ENCODE assay signal across 9 cellular contexts in genomic region chr4:24988776-24989175, GRCh38. TPM values are rescaled to one million over a fixed set of nuclear protein-coding genes. Genes with fewer than 3 reads are reported as not detected.
DNase-seq lines count a peak whose midpoint lies in the region; ATAC-seq, FAIRE-seq and TF ChIP-seq lines count a peak whose summit lies in the region.
"Had no signal": no experiment of that assay in that cellular context is flagged by ENCODE, and none has a peak within 500 bp of the region (broad histone marks: within the 10 kb centered on the region; RNA-seq: fewer than 3 reads in every experiment).

No MANE protein-coding gene starts in this region.

- no peaks in the 10 kb centered on the region; the same call in 1 of the 2 replicates for H3K27me3 ChIP-seq in Caco-2 (replicated peaks; ENCODE audit: control insufficient read depth, insufficient read depth, low read length)
- peaks cover 0 to 7% of the 10 kb centered on the region in 2 experiments; a peak in 2 of 5 replicates for H3K27me3 ChIP-seq in K562 (ENCODE audit: control insufficient read depth in 2 of 2, insufficient read depth in 2 of 2, low read length in 2 of 2)
- H3K27me3 ChIP-seq: neutrophil had no signal

- peak; percentile 12 to 48; a peak in 3 of 4 replicates for TF ChIP-seq RAD21 in K562 (CRISPR knock-in tag; conservative IDR thresholded peaks at IDR 0.05 in 1 of 2, IDR thresholded peaks at IDR 0.05 in 1 of 2)

- H3K36me3 Mint-ChIP-seq in Caco-2 (ENCODE audit: insufficient read depth, unreplicated experiment) (no peaks in the 10 kb centered on the region), mesothelial cell of epicardium (no peaks in the 10 kb centered on the region)

- ATAC-seq in K562 = peak; percentile 75
- ATAC-seq in left colon = peak; percentile 74
- no peak for ATAC-seq in GM21825 (IDR thresholded peaks at IDR 0.05; ENCODE audit: unreplicated experiment)
- no peak for ATAC-seq in HG03139 (IDR thresholded peaks at IDR 0.05; ENCODE audit: unreplicated experiment)

- FAIRE-seq in K562 (lab: Jason Lieb, UNC) = no peak

- no peaks in the 10 kb centered on the region for H3K9me1 ChIP-seq in K562 (ENCODE audit: control insufficient read depth, insufficient read depth, low read length)

- intact Hi-C loops in Caco-2 (cut with micrococcal nuclease; ENCODE audit: unreplicated experiment) (loop anchor here (5.0 kb wide), 2 partner anchors 501 to 516 kb away; no protein-coding TSS in a partner anchor), K562 (cut with micrococcal nuclease) (loop anchor here (10.0 kb wide), 1 partner anchor 156 kb away; no protein-coding TSS in a partner anchor), left colon (cut with DNase I, micrococcal nuclease) (loop anchor here in 1 of 2 donors (10.0 kb wide), 1 partner anchor 156 kb away; no protein-coding TSS in a partner anchor)

- H3K4me3 ChIP-seq in Caco-2 (ENCODE audit: low read depth, low read length) (no peak overlapping the region), K562 (no peak overlapping the region)

- no peak overlapping the region for H3K9ac ChIP-seq in K562 (ENCODE audit: insufficient read depth in 1 of 2, low read depth in 2 of 2, low read length in 2 of 2)

- H4K20me1 ChIP-seq in K562 (replicated peaks; ENCODE audit: control insufficient read depth, insufficient read depth, low read length) = no peaks in the 10 kb centered on the region

- no peak overlapping the region for H2AFZ ChIP-seq in K562 (ENCODE audit: low read depth, low read length)

- in situ Hi-C loops in K562 (cut with MboI) = loop anchor here (10.0 kb wide), 1 partner anchor 386 kb away; the partner anchor contains the start of gene ANAPC4

- H3K4me1 Mint-ChIP-seq in Caco-2 (ENCODE audit: low read depth, unreplicated experiment) = no peaks in the 10 kb centered on the region
- H3K4me1 Mint-ChIP-seq in mesothelial cell of epicardium = no peaks in the 10 kb centered on the region

- no peaks in the 10 kb centered on the region for H3K79me2 ChIP-seq in K562 (ENCODE audit: control insufficient read depth, insufficient read depth, low read length)

- CTCF ChIA-PET in Caco-2 (lab: Charles Lee) (interaction anchor here (1.8 kb wide), 1 partner anchor 9 kb away, joined by 5 read pairs; no protein-coding TSS in a partner anchor), K562 (lab: Yijun Ruan, JAX; ENCODE audit: low intra/inter-chr PET ratio) (interaction anchor here (0.6 to 1.1 kb wide), 3 partner anchors 9 to 539 kb away, joined by 3 read pairs; no protein-coding TSS in a partner anchor)

- H3K4me3 Mint-ChIP-seq in Caco-2 (ENCODE audit: unreplicated experiment) = no peak overlapping the region
- no peak overlapping the region for H3K4me3 Mint-ChIP-seq in mesothelial cell of epicardium

- BruUV-seq in Caco-2 (replicated peaks; lab: Mats Ljungman, UMichigan) = no TSS peak
- no TSS peak for BruUV-seq in K562 (replicated peaks; lab: Mats Ljungman, UMichigan)

- TF ChIP-seq CTCF in Caco-2 (IDR thresholded peaks at IDR 0.05; ENCODE audit: insufficient read depth in 1 of 2, low read depth in 1 of 2, low read length in 1 of 2, severe bottlenecking in 1 of 2, unreplicated experiment in 1 of 2) (peak; percentile 14 to 25), K562 (IDR thresholded peaks at IDR 0.05 in 2 of 3, conservative IDR thresholded peaks at IDR 0.05 in 1 of 3; ENCODE audit: insufficient read depth in 2 of 3, low read depth in 1 of 3, low read length in 3 of 3) (peak; percentile 26 to 56 (median 44); a peak in 5 of 6 replicates), mesothelial cell of epicardium (IDR thresholded peaks at IDR 0.05; ENCODE audit: unreplicated experiment) (no peak)

- DNase-seq in Caco-2 (peak; percentile 46 to 52), Kasumi-1 (lab: John Stamatoyannopoulos, UW) (peak; percentile 65 to 66), K562 (ENCODE audit: extremely low read depth in 1 of 4, low spot score in 3 of 4) (peak in 2 of 4 experiments; percentile 25 to 27), left colon (no peak), mesothelial cell of epicardium (ENCODE audit: low spot score in 2 of 2, unreplicated experiment in 2 of 2) (no peak), NCI-H774 (lab: John Stamatoyannopoulos, UW) (no peak)

- no peak for TF ChIP-seq POLR2A in K562 (conservative IDR thresholded peaks at IDR 0.05)

- H3K4me2 ChIP-seq in K562 (ENCODE audit: insufficient read depth, low read length) = no peak overlapping the region

- H3K4me1 ChIP-seq in Caco-2 (no peaks in the 10 kb centered on the region), K562 (replicated peaks in 1 of 2; ENCODE audit: control insufficient read depth in 2 of 2, insufficient read depth in 2 of 2, low read length in 2 of 2) (no peaks in the 10 kb centered on the region)

- POLR2A ChIA-PET in Caco-2 (lab: Charles Lee) = no interaction called here
- POLR2A ChIA-PET in K562 (lab: Yijun Ruan, JAX) = no interaction called here

- H3K9me3 ChIP-seq in Caco-2 (no peaks in the 10 kb centered on the region), K562 (replicated peaks; ENCODE audit: control insufficient read depth, insufficient read depth, low read depth, low read length) (no peaks in the 10 kb centered on the region)
- H3K9me3 ChIP-seq: neutrophil had no signal

- no peak overlapping the region for H3K27ac ChIP-seq in K562 (ENCODE audit: extremely low read depth, low read depth, low read length)
- H3K27ac ChIP-seq: neutrophil had no signal

- H3K27me3 Mint-ChIP-seq in Caco-2 (ENCODE audit: insufficient read depth, unreplicated experiment) = no peaks in the 10 kb centered on the region
- no peaks in the 10 kb centered on the region for H3K27me3 Mint-ChIP-seq in mesothelial cell of epicardium (ENCODE audit: low read depth)

- no peak overlapping the region for H3K27ac Mint-ChIP-seq in Caco-2 (ENCODE audit: unreplicated experiment)
- no peak overlapping the region for H3K27ac Mint-ChIP-seq in mesothelial cell of epicardium

- no peak for TF ChIP-seq EP300 in K562 (IDR thresholded peaks at IDR 0.05; ENCODE audit: low read length)

- H3K36me3 ChIP-seq in Caco-2 (ENCODE audit: control insufficient read depth, insufficient read depth, low read length) = no peaks in the 10 kb centered on the region
- H3K36me3 ChIP-seq in K562 (ENCODE audit: control insufficient read depth, insufficient read depth, low read length) = no peaks in the 10 kb centered on the region
- H3K36me3 ChIP-seq: neutrophil had no signal

- 0% methylated on average over 1 of the region's 1 CpG for WGBS in K562 (ENCODE audit: insufficient coverage, low coverage, missing lambda C conversion rate)

- H3K9me3 Mint-ChIP-seq in Caco-2 (ENCODE audit: unreplicated experiment) (no peaks in the 10 kb centered on the region), mesothelial cell of epicardium (peaks cover 18% of the 10 kb centered on the region)

TF ChIP-seq in K562, 482 proteins besides CTCF, POLR2A, EP300 and RAD21 (continues in another document):
- TF ChIP-seq HNRNPH1 (optimal IDR thresholded peaks at IDR 0.05; ENCODE audit: low read depth, low read length) = no peak
- TF ChIP-seq LARP7 (IDR thresholded peaks at IDR 0.05) = no peak
- no peak for TF ChIP-seq FOXM1 (IDR thresholded peaks at IDR 0.05; ENCODE audit: low read depth)
- TF ChIP-seq FOXM1 (CRISPR knock-in tag; IDR thresholded peaks at IDR 0.05; ENCODE audit: low read depth) = no peak
- TF ChIP-seq EHMT2 (IDR thresholded peaks at IDR 0.05) = no peak
- no peak for TF ChIP-seq ZNF583 (CRISPR knock-in tag; IDR thresholded peaks at IDR 0.05)
- TF ChIP-seq JUND (IDR thresholded peaks at IDR 0.05; ENCODE audit: borderline replicate concordance, low read depth, low read length) = no peak
- TF ChIP-seq JUND (tag; IDR thresholded peaks at IDR 0.05; ENCODE audit: borderline replicate concordance, low read depth, low read length) = no peak
- TF ChIP-seq NCOR1 (IDR thresholded peaks at IDR 0.05) = no peak
- TF ChIP-seq SUPT5H (IDR thresholded peaks at IDR 0.05) = no peak
- TF ChIP-seq GATAD2A (IDR thresholded peaks at IDR 0.05) = no peak
- no peak for TF ChIP-seq ZNF707 (CRISPR knock-in tag; conservative IDR thresholded peaks at IDR 0.05)
- TF ChIP-seq ZNF77 (CRISPR knock-in tag; IDR thresholded peaks at IDR 0.05) = no peak
- TF ChIP-seq LCOR (CRISPR knock-in tag; IDR thresholded peaks at IDR 0.05) = no peak

RNA-seq across cellular contexts. Expression of gene LGI2, which starts 42.0 kb away (rescaled TPM):
- total RNA-seq in Caco-2 (2022) (7.5 and 8.3 TPM in 2 replicates), K562 (2014; rRNA removed) (not detected in 2 replicates), K562 (2014; rRNA removed; fragmentation: Illumina TruSeq; extraction: Trizol) (not detected in 2 replicates), K562 (2015; rRNA removed; fragmentation: Illumina TruSeq; extraction: Trizol) (not detected in 2 replicates), K562 (2021) (0.04 and 0.07 TPM in 2 replicates), left colon (under 1 TPM; 0.12 to 0.53 TPM), mesothelial cell of epicardium (4.0 to 4.5 TPM (median 4.1 TPM) in 3 replicates)
- total RNA-seq in K562 (2011; cell fraction: chromatin; rRNA removed; ENCODE audit: low replicate concordance) = not detected in 2 replicates
- not detected in 2 replicates for total RNA-seq in K562 (2011; cell fraction: nucleolus; rRNA removed)
- not detected in 2 replicates for total RNA-seq in K562 (2011; cell fraction: nucleoplasm; rRNA removed)
- polyA plus RNA-seq in K562 (2011; rRNA removed) (0.03 TPM in 1 of 2 replicates, not detected in the other), K562 (2014; fragmentation: Illumina TruSeq; extraction: Trizol) (not detected in 2 replicates), K562 (2014; fragmentation: Nextera tagmentation; extraction: Ambion mirVana) (not detected), K562 (2014; rRNA removed) (not detected in 2 replicates)
- 0.01 TPM in 1 of 2 replicates, not detected in the other for polyA plus RNA-seq in K562 (2011; cell fraction: cytosol; rRNA removed)
- not detected in 2 replicates for polyA plus RNA-seq in K562 (2011; cell fraction: nucleus; rRNA removed)
- polyA plus RNA-seq in K562 (2012) = 0.01 TPM in 1 of 2 replicates, not detected in the other
- 0.18 TPM in 1 of 2 replicates, not detected in the other for polyA minus RNA-seq in K562 (2011; rRNA and poly(A)+ RNA removed)
- not detected in 2 replicates for polyA minus RNA-seq in K562 (2011; cell fraction: cytosol; rRNA and poly(A)+ RNA removed)
- not detected in 2 replicates for polyA minus RNA-seq in K562 (2011; cell fraction: nucleus; rRNA and poly(A)+ RNA removed)

Comparison
In these comparisons a context has a peak if more than half of its experiments do, and no peak if none do; other contexts are left out.
1. DNase-seq: peak in Caco-2 (2 of 2) and Kasumi-1 (2 of 2); none in left colon (0 of 2), mesothelial cell of epicardium (0 of 2) and NCI-H774 (single experiment).
2. ATAC-seq: peak in K562 (single experiment) and left colon (single experiment); none in GM21825 (single experiment) and HG03139 (single experiment).